Comparison of ENCODE assay signal across 22 cellular contexts in genomic region chr4:73874386-73874785, GRCh38.
"Had no signal": no experiment of that assay in that cellular context is flagged by ENCODE, and none has a peak within 500 bp of the region (broad histone marks: within the 10 kb centered on the region; RNA-seq: fewer than 3 reads in every experiment).

No MANE protein-coding gene starts in this region.

- H3K27ac ChIP-seq: SK-N-MC, VCaP had no signal

- H3K4me3 ChIP-seq: SK-N-MC had no signal

- DNase-seq: activated CD4-positive, alpha-beta memory T cell treated with anti-CD3 and anti-CD28 coated beads for 36 hours; activated CD4-positive, alpha-beta T cell treated with anti-CD3 and anti-CD28 coated beads, Interleukin-2, amount 10 ng/mL, durations not matched to agents 7 days and 5 days; activated CD4-positive, CD25-positive, alpha-beta regulatory T cell; activated gamma-delta T cell; activated naive CD4-positive, alpha-beta T cell treated with anti-CD3 and anti-CD28 coated beads for 36 hours; activated T-cell treated with anti-CD3 and anti-CD28 coated beads for 4 hours; activated T-cell treated with anti-CD3 and anti-CD28 coated beads, Interleukin-2, amount 50 U/mL, for 48 hours; anterior cingulate cortex; KG1; NCI-H1048; NCI-H146; NCI-H187 treated with DMSO at 0.1 percent for 48 hours; NCI-H2171; NCI-H2227 treated with DMSO at 0.1 percent for 48 hours; NCI-H446 treated with DMSO at 0.1 percent for 48 hours; NCI-H526; NCI-H774; T-cell; T-helper 2 cell; T1000 had no signal
